24 cellular contexts compared by ENCODE assay signal in the genomic region with DNA sequence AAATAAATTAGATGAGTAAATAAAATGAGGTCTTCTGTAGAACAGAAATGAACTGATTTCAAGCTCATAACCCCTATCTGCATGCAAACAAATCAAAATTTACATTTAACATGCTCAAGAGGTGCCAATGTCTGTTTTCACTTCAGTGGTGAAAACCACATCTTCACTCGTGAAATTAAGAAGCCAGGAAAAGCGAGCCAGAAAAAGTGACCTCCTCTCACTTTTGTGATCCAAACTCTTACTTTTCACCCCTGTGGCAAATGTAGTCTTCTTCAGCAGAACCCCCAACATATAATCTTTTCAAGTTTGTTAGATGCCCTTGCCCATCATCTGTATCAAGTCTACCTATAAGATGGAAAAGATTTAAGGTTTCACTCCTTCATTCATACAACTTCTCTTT.
"Had no signal": no experiment of that assay in that cellular context is flagged by ENCODE, and none has a peak within 500 bp of the region (broad histone marks: within the 10 kb centered on the region; RNA-seq: fewer than 3 reads in every experiment).

No MANE protein-coding gene starts in this region.

- H3K27me3 Mint-ChIP-seq: naive B cell had no signal

- DNase-seq: dermis blood vessel endothelial cell; effector CD4-positive, alpha-beta T cell; effector memory CD4-positive, alpha-beta T cell; erythroblast; esophagus squamous epithelium; foreskin fibroblast; foreskin melanocyte; gastrocnemius medialis; glutamatergic neuron; head of caudate nucleus; heart right ventricle; hippocampal formation; left cardiac atrium; left lung; left ventricle myocardium superior; lower lobe of right lung; mesenchymal stem cell; mucosa of descending colon; naive B cell had no signal

- H3K4me3 Mint-ChIP-seq: mesothelial cell of epicardium, naive B cell had no signal

- H3K4me3 ChIP-seq: coronary artery, dorsolateral prefrontal cortex, esophagus squamous epithelium, gastrocnemius medialis, heart right ventricle, left lung, lower lobe of right lung, mucosa of descending colon had no signal

- H3K4me1 Mint-ChIP-seq: naive B cell had no signal

- ATAC-seq: esophagus mucosa, gastrocnemius medialis, heart right ventricle, left cardiac atrium, left lung, left ventricle myocardium superior, lower lobe of right lung, mucosa of descending colon had no signal

- H3K9me3 Mint-ChIP-seq: mesothelial cell of epicardium, naive B cell had no signal

- H3K9me3 ChIP-seq: esophagus squamous epithelium, gastrocnemius medialis, heart right ventricle, left lung, lower lobe of right lung, mucosa of descending colon had no signal

- H3K4me1 ChIP-seq: gastrocnemius medialis, left lung, lower lobe of right lung had no signal

- H3K27ac Mint-ChIP-seq: mesothelial cell of epicardium, naive B cell had no signal

- H3K27ac ChIP-seq: coronary artery, dorsolateral prefrontal cortex, epithelial cell of prostate, esophagus squamous epithelium, gastrocnemius medialis, heart right ventricle, left lung, lower lobe of right lung had no signal
